In the genomic region with DNA sequence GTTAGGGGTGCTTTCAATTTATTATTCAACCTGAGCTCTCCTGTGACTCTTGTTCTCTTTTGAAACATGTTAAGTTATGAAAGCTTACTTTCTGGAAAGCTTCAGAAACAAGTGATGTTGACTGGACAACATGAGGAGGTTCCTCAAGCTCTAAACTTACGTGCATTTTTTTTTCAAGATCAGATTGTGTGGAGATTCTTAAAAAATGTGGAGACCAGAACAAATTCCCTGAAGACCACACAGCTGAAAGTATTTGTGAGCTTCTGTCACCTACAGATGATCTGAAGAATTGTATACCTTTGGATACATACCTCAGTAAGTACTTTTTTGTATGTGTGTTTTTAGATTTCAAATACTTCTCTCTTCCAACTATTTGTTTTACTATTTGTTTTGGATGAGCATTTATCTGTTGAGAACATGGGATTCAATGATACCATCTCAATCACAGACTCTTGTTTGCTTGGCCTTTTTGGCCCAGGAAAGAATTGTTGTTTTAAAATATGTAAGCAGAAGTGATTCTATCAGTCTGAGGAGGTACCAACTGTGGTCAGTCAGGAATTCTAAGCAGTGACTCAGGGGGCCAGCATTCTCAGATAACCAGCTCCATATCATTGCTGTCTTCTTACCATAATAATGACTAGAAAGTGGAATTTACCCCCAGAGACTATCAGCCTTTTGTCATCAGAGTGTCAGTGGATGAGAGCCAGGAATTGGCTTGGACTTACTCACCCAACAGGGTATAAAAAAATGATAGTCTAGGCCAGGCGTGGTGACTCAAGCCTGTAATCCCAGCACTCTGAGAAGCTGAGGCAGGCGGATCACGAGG, we compare ENCODE assay signal across 1 cellular context.
A peak's percentile ranks its signal among the peaks of the same experiment; 100 is the strongest.
TF ChIP-seq lines count a peak whose summit lies in the region.

No MANE protein-coding gene starts in this region.

TF ChIP-seq in endothelial cell of umbilical vein, 7 proteins besides CTCF, POLR2A, EP300 and RAD21 (continued from another document):
- TF ChIP-seq POLR2AphosphoS5 (IDR thresholded peaks at IDR 0.05; ENCODE audit: insufficient read depth, low read depth, low read length), result peak; percentile 75
- TF ChIP-seq GATA2 (IDR thresholded peaks at IDR 0.05; ENCODE audit: insufficient read depth, insufficient read length, low read depth, low read length), result peak; percentile 99
- peak; percentile 38 for TF ChIP-seq JUN (IDR thresholded peaks at IDR 0.05; ENCODE audit: borderline replicate concordance, insufficient read depth, insufficient read length, low read depth)
- no peak for TF ChIP-seq MYC (IDR thresholded peaks at IDR 0.05; ENCODE audit: low read depth, low read length)
